17 cellular contexts compared by ENCODE assay signal in genomic region chr17:46092996-46093395, GRCh38.
"Had no signal": no experiment of that assay in that cellular context is flagged by ENCODE, and none has a peak within 500 bp of the region (broad histone marks: within the 10 kb centered on the region; RNA-seq: fewer than 3 reads in every experiment).

No MANE protein-coding gene starts in this region.

- H3K4me3 Mint-ChIP-seq: activated CD8-positive, alpha-beta T cell treated with anti-CD3 and anti-CD28 coated beads for 36 hours; activated naive CD4-positive, alpha-beta T cell treated with anti-CD3 and anti-CD28 coated beads, Interleukin-2, amount 10 ng/mL, durations not matched to agents 7 days and 5 days; effector memory CD8-positive, alpha-beta T cell; mesothelial cell of epicardium; nephron; stimulated activated effector memory CD8-positive, alpha-beta T cell treated with anti-CD3 and anti-CD28 coated beads, Interleukin-12 subunit alpha, Interleukin-12 subunit beta, amount 100 ng/mL, for 72 hours had no signal

- H3K4me1 ChIP-seq: parathyroid adenoma had no signal

- H2AFZ ChIP-seq: parathyroid adenoma had no signal

- H3K9me3 Mint-ChIP-seq: activated CD8-positive, alpha-beta T cell treated with anti-CD3 and anti-CD28 coated beads for 36 hours; activated naive CD4-positive, alpha-beta T cell treated with anti-CD3 and anti-CD28 coated beads, Interleukin-2, amount 10 ng/mL, durations not matched to agents 7 days and 5 days; effector memory CD8-positive, alpha-beta T cell; mesothelial cell of epicardium; nephron; stimulated activated effector memory CD8-positive, alpha-beta T cell treated with anti-CD3 and anti-CD28 coated beads, Interleukin-12 subunit alpha, Interleukin-12 subunit beta, amount 100 ng/mL, for 72 hours had no signal

- H3K27me3 Mint-ChIP-seq: activated CD8-positive, alpha-beta T cell treated with anti-CD3 and anti-CD28 coated beads for 36 hours; activated naive CD4-positive, alpha-beta T cell treated with anti-CD3 and anti-CD28 coated beads, Interleukin-2, amount 10 ng/mL, durations not matched to agents 7 days and 5 days; effector memory CD8-positive, alpha-beta T cell had no signal

- H3K9me3 ChIP-seq: esophagus squamous epithelium, right lobe of liver, upper lobe of right lung had no signal

- H3K27ac Mint-ChIP-seq: activated CD8-positive, alpha-beta T cell treated with anti-CD3 and anti-CD28 coated beads for 36 hours; activated naive CD4-positive, alpha-beta T cell treated with anti-CD3 and anti-CD28 coated beads, Interleukin-2, amount 10 ng/mL, durations not matched to agents 7 days and 5 days; mesothelial cell of epicardium; nephron; stimulated activated effector memory CD8-positive, alpha-beta T cell treated with anti-CD3 and anti-CD28 coated beads, Interleukin-12 subunit alpha, Interleukin-12 subunit beta, amount 100 ng/mL, for 72 hours had no signal

- H3K27ac ChIP-seq: esophagus squamous epithelium, parathyroid adenoma, right lobe of liver, upper lobe of right lung had no signal

- H3K4me1 Mint-ChIP-seq: nephron had no signal

- H3K4me3 ChIP-seq: esophagus squamous epithelium, lung, right lobe of liver, upper lobe of right lung had no signal

- DNase-seq: activated CD4-positive, alpha-beta T cell treated with anti-CD3 and anti-CD28 coated beads for 48 hours; activated CD4-positive, CD25-positive, alpha-beta regulatory T cell; activated CD8-positive, alpha-beta T cell treated with anti-CD3 and anti-CD28 coated beads for 36 hours; activated naive CD4-positive, alpha-beta T cell treated with anti-CD3 and anti-CD28 coated beads, Interleukin-2, amount 10 ng/mL, durations not matched to agents 7 days and 5 days; activated T-cell treated with anti-CD3 and anti-CD28 coated beads, Interleukin-2, amount 50 U/mL, for 1 hour; dermis blood vessel endothelial cell; effector memory CD8-positive, alpha-beta T cell; esophagus squamous epithelium; islet precursor cell; right lobe of liver; stimulated activated CD4-positive, alpha-beta T cell treated with anti-CD3 and anti-CD28 coated beads, Interleukin-4, amount 100 ng/mL, for 24 hours; upper lobe of right lung had no signal

- H3K27me3 ChIP-seq: esophagus squamous epithelium, right lobe of liver, upper lobe of right lung had no signal

- H3K9ac ChIP-seq: parathyroid adenoma had no signal

- ATAC-seq: activated CD8-positive, alpha-beta T cell treated with anti-CD3 and anti-CD28 coated beads for 36 hours; effector memory CD8-positive, alpha-beta T cell; right lobe of liver; stimulated activated effector memory CD8-positive, alpha-beta T cell treated with anti-CD3 and anti-CD28 coated beads, Interleukin-12 subunit alpha, Interleukin-12 subunit beta, amount 100 ng/mL, for 72 hours; upper lobe of right lung had no signal
